In the genomic region with DNA sequence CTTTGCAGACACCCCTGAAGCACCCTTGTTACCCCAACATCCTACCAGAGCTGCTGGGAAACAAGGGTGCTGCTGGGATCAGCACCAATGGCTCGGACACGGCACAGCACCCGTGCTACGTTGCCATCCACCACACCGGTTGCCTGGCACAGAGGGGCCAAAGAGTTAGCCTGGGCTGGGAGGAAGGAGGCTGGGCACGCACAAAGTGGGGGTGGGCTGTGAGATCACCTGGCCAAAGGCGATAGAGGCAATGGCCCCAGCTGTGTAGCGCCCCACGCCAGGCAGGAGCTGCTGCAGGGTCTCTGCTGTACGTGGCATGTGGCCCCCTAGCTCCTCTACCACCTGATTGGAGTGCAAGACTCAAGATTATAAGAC, we compare ENCODE assay signal across 9 cellular contexts. TPM values are rescaled to one million over a fixed set of nuclear protein-coding genes. Genes with fewer than 3 reads are reported as not detected.
"Had no signal": no experiment of that assay in that cellular context is flagged by ENCODE, and none has a peak within 500 bp of the region (broad histone marks: within the 10 kb centered on the region; RNA-seq: fewer than 3 reads in every experiment).

No MANE protein-coding gene starts in this region.

- H3K4me3 ChIP-seq: GM12878 had no signal

- ATAC-seq: GM12878 had no signal

- FAIRE-seq: G401.6, GM12878, GM12891, GM12892, GM18507, GM19239 had no signal

- DNase-seq: GDM1, GF-D8 had no signal

RNA-seq across cellular contexts. Expression of a gene that starts 5.6 kb away (rescaled TPM):
- total RNA-seq: G401 had no signal
